In genomic region chr2:467543-467891, GRCh38 we compare ENCODE assay signal across 19 cellular contexts.
DNase-seq lines count a peak whose midpoint lies in the region; ATAC-seq, FAIRE-seq and TF ChIP-seq lines count a peak whose summit lies in the region.
"Had no signal": no experiment of that assay in that cellular context is flagged by ENCODE, and none has a peak within 500 bp of the region (broad histone marks: within the 10 kb centered on the region; RNA-seq: fewer than 3 reads in every experiment).

No MANE protein-coding gene starts in this region.

- intact Hi-C loops in HepG2 (cut with micrococcal nuclease; ENCODE audit: unreplicated experiment) = no loop called here
- intact Hi-C loops in right lobe of liver (cut with DNase I) = no loop called here
- intact Hi-C loops in natural killer cell (cut with micrococcal nuclease) = no loop called here
- intact Hi-C loops in upper lobe of right lung (cut with DNase I) = no loop called here
- intact Hi-C loops in left cardiac atrium (cut with DNase I) = no loop called here

- no peak for TF ChIP-seq RAD21 in HepG2 (CRISPR knock-in tag; IDR thresholded peaks at IDR 0.05)
- TF ChIP-seq RAD21 in H1 (IDR thresholded peaks at IDR 0.05 in 1 of 2, conservative IDR thresholded peaks at IDR 0.05 in 1 of 2; ENCODE audit: low read depth in 2 of 2, low read length in 2 of 2) = no peak

- peaks cover 2% of the 10 kb centered on the region for H3K36me3 Mint-ChIP-seq in natural killer cell
- H3K36me3 Mint-ChIP-seq: activated naive CD4-positive, alpha-beta T cell treated with anti-CD3 and anti-CD28 coated beads, Interleukin-2, amount 10 ng/mL, durations not matched to agents 7 days and 5 days had no signal

- no peak overlapping the region for H2BK15ac ChIP-seq in H1 (ENCODE audit: low read length)

- peaks cover 37 to 59% of the 10 kb centered on the region in 2 donors for H3K27me3 Mint-ChIP-seq in natural killer cell (ENCODE audit: low read depth in 2 of 2)

- H3K27ac ChIP-seq in HepG2 (ENCODE audit: extremely low read length, insufficient read depth, low read length) (no peak overlapping the region), right lobe of liver (no peak overlapping the region), H1 (ENCODE audit: low read depth, low read length) (no peak overlapping the region), upper lobe of right lung (no peak overlapping the region)

- no peak overlapping the region for H3K4me2 ChIP-seq in HepG2 (ENCODE audit: low read depth, low read length)
- H3K4me2 ChIP-seq in H1 (ENCODE audit: insufficient read depth in 1 of 2, low read depth in 2 of 2, low read length in 2 of 2) = peak overlapping the region; percentile 66 to 96

- H3K4ac ChIP-seq in H1 (replicated peaks; ENCODE audit: insufficient read length, low read depth, low read length) = no peak overlapping the region

- H3K56ac ChIP-seq in H1 (replicated peaks; ENCODE audit: insufficient read length, low read depth, low read length) = no peak overlapping the region

- no peak overlapping the region for H3K4me3 ChIP-seq in HepG2 (replicated peaks in 1 of 3; ENCODE audit: insufficient read depth in 1 of 3, low read depth in 2 of 3, low read length in 3 of 3)
- H3K4me3 ChIP-seq in right lobe of liver = no peak overlapping the region
- H3K4me3 ChIP-seq in H1 (ENCODE audit: extremely low read depth in 1 of 4, insufficient read depth in 2 of 4, low read depth in 3 of 4, low read length in 4 of 4) = peak overlapping the region; percentile 34 to 71 (median 41)
- no peak overlapping the region for H3K4me3 ChIP-seq in upper lobe of right lung
- H3K4me3 ChIP-seq: lung had no signal

- peak overlapping the region; percentile 68; the same call in 1 of the 2 replicates for H2BK12ac ChIP-seq in H1 (ENCODE audit: low read depth, low read length)

- peak overlapping the region; percentile 91; the same call in 1 of the 2 replicates for H4K8ac ChIP-seq in H1 (ENCODE audit: extremely low read depth, insufficient read depth, low read length)

- WGBS in HepG2 (ENCODE audit: low lambda C conversion rate) = 62% methylated on average over 9 of the region's 18 CpGs
- 18% methylated on average over 5 of the region's 18 CpGs for WGBS in right lobe of liver (ENCODE audit: insufficient coverage, low coverage, low lambda C conversion rate, missing lambda C conversion rate)
- WGBS in H1 (ENCODE audit: extremely low coverage in 1 of 2, insufficient coverage in 1 of 2, insufficient read length in 1 of 2, insufficient replicate concordance in 2 of 2, low coverage in 1 of 2, low lambda C conversion rate in 2 of 2, missing lambda C conversion rate in 1 of 2), 2 experiments = 51% methylated on average over 18 of the region's 18 CpGs; no CpG with 5 or more reads in 1 of the 2 experiments

- no peak overlapping the region for H3K27ac Mint-ChIP-seq in natural killer cell
- H3K27ac Mint-ChIP-seq: activated naive CD4-positive, alpha-beta T cell treated with anti-CD3 and anti-CD28 coated beads, Interleukin-2, amount 10 ng/mL, durations not matched to agents 7 days and 5 days had no signal

- peak overlapping the region; percentile 48; the same call in 1 of the 2 replicates for H3K18ac ChIP-seq in H1 (ENCODE audit: extremely low read depth, low read length)

- POLR2A ChIA-PET in HepG2 (lab: Yijun Ruan, JAX) = no interaction called here
- POLR2A ChIA-PET in H1 (lab: Charles Lee; ENCODE audit: partially characterized antibody) = no interaction called here

- H2AFZ ChIP-seq in HepG2 (ENCODE audit: low read length) (no peak overlapping the region), H1 (ENCODE audit: low read length) (peak overlapping the region; percentile 68; the same call in 1 of the 2 replicates)

- TF ChIP-seq EP300 in HepG2 (IDR thresholded peaks at IDR 0.05; ENCODE audit: low read depth in 2 of 2, low read length in 2 of 2) (no peak), HepG2 (CRISPR knock-in tag; IDR thresholded peaks at IDR 0.05; ENCODE audit: borderline replicate concordance) (no peak), H1 (IDR thresholded peaks at IDR 0.05; ENCODE audit: borderline replicate concordance in 1 of 2, low read depth in 2 of 2, low read length in 2 of 2) (no peak)

- no peak overlapping the region for H3K9ac ChIP-seq in HepG2 (ENCODE audit: insufficient read depth, low read depth, low read length)
- H3K9ac ChIP-seq in H1 (replicated peaks in 1 of 4; ENCODE audit: extremely low read depth in 1 of 4, low read depth in 3 of 4, low read length in 3 of 4) = peak overlapping the region in 1 of 4 experiments; percentile 35; a peak in 2 of 7 replicates

- TF ChIP-seq POLR2A in HepG2 (IDR thresholded peaks at IDR 0.05; ENCODE audit: insufficient read depth in 1 of 2, low read depth in 2 of 2, low read length in 2 of 2) (no peak), right lobe of liver (IDR thresholded peaks at IDR 0.05) (no peak), H1 (IDR thresholded peaks at IDR 0.05; ENCODE audit: control extremely low read depth in 1 of 2, low read depth in 2 of 2, low read length in 2 of 2) (no peak)

- no peak overlapping the region for H3K23ac ChIP-seq in H1 (ENCODE audit: insufficient read length)

- H3K4me1 ChIP-seq in HepG2 (ENCODE audit: insufficient read depth, low read length) = no peaks in the 10 kb centered on the region
- no peaks in the 10 kb centered on the region for H3K4me1 ChIP-seq in right lobe of liver
- H3K4me1 ChIP-seq in H1 (replicated peaks in 1 of 4; ENCODE audit: control insufficient read depth in 3 of 4, insufficient read depth in 4 of 4, low read length in 3 of 4) = peaks cover 0 to 3% (median 1%) of the 10 kb centered on the region in 4 experiments; a peak in 3 of 7 replicates
- no peaks in the 10 kb centered on the region for H3K4me1 ChIP-seq in upper lobe of right lung

- H3K79me2 ChIP-seq in HepG2 (ENCODE audit: insufficient read depth, low read length) (no peaks in the 10 kb centered on the region), H1 (ENCODE audit: control insufficient read depth in 1 of 2, insufficient read depth in 2 of 2, low read length in 2 of 2) (no peaks in the 10 kb centered on the region)

- no peak overlapping the region for H2BK5ac ChIP-seq in H1 (ENCODE audit: low read depth, low read length)

- H4K20me1 ChIP-seq in HepG2 (ENCODE audit: insufficient read depth, low read length) (peaks cover 3% of the 10 kb centered on the region; the same call in 1 of the 2 replicates), H1 (replicated peaks in 1 of 2; ENCODE audit: control insufficient read depth in 1 of 2, insufficient read depth in 2 of 2, low read length in 2 of 2) (no peaks in the 10 kb centered on the region)

- BruUV-seq in HepG2 (replicated peaks; lab: Mats Ljungman, UMichigan) = no TSS peak

- FAIRE-seq in HepG2 (lab: Jason Lieb, UNC) = no peak
- FAIRE-seq in H1 (lab: Jason Lieb, UNC) = no peak
- FAIRE-seq: bronchial epithelial cell, urothelium cell line had no signal

- no peaks in the 10 kb centered on the region for H3K9me3 ChIP-seq in HepG2 (ENCODE audit: low read length)
- no peaks in the 10 kb centered on the region for H3K9me3 ChIP-seq in right lobe of liver
- H3K9me3 ChIP-seq in H1 (ENCODE audit: insufficient read depth in 2 of 2, low read depth in 1 of 2, low read length in 1 of 2) = no peaks in the 10 kb centered on the region
- no peaks in the 10 kb centered on the region for H3K9me3 ChIP-seq in upper lobe of right lung

- no peak for ATAC-seq in HepG2
- no peak for ATAC-seq in right lobe of liver
- ATAC-seq in natural killer cell = no peak
- peak; percentile 27 for ATAC-seq in upper lobe of right lung
- no peak for ATAC-seq in left cardiac atrium
- no peak for ATAC-seq in GM19467 (IDR thresholded peaks at IDR 0.05; ENCODE audit: unreplicated experiment)

- H3K9me3 Mint-ChIP-seq in natural killer cell = no peaks in the 10 kb centered on the region
- H3K9me3 Mint-ChIP-seq: activated naive CD4-positive, alpha-beta T cell treated with anti-CD3 and anti-CD28 coated beads, Interleukin-2, amount 10 ng/mL, durations not matched to agents 7 days and 5 days had no signal

- CTCF ChIA-PET in HepG2 (lab: Yijun Ruan, JAX; ENCODE audit: low intra/inter-chr PET ratio, low total read pairs) (no interaction called here), H1 (lab: Charles Lee; ENCODE audit: partially characterized antibody) (interaction anchor here (1.1 kb wide), 1 partner anchor 195 kb away, joined by 3 read pairs; no protein-coding TSS in a partner anchor)

- H3K4me3 Mint-ChIP-seq in natural killer cell = peak overlapping the region; percentile 58
- H3K4me3 Mint-ChIP-seq: activated naive CD4-positive, alpha-beta T cell treated with anti-CD3 and anti-CD28 coated beads, Interleukin-2, amount 10 ng/mL, durations not matched to agents 7 days and 5 days had no signal

- no peak overlapping the region for H4K5ac ChIP-seq in H1 (ENCODE audit: insufficient read length, low read depth, low read length)

- no peak overlapping the region for H2BK20ac ChIP-seq in H1 (ENCODE audit: low read length)

- H3K27me3 ChIP-seq in HepG2 (ENCODE audit: control insufficient read depth in 1 of 2, insufficient read depth in 2 of 2, low read length in 2 of 2) (peaks cover 7 to 52% of the 10 kb centered on the region in 2 experiments), right lobe of liver (peaks cover 0 to 12% of the 10 kb centered on the region in 2 donors), H1 (replicated peaks in 1 of 4; ENCODE audit: control insufficient read depth in 3 of 4, extremely low read depth in 1 of 4, insufficient read depth in 3 of 4, low read length in 3 of 4) (peaks cover 8 to 34% (median 31%) of the 10 kb centered on the region in 4 experiments), upper lobe of right lung (peaks cover 38% of the 10 kb centered on the region)

- DNase-seq in HepG2 (ENCODE audit: low spot score) (no peak), right lobe of liver (no peak), H1 (ENCODE audit: low read depth in 1 of 2, low spot score in 2 of 2) (no peak), natural killer cell (no peak), upper lobe of right lung (no peak), left cardiac atrium (no peak), inferior parietal cortex (ENCODE audit: extremely low spot score) (no peak)
- DNase-seq: ACHN; activated CD4-positive, CD25-positive, alpha-beta regulatory T cell; activated naive CD4-positive, alpha-beta T cell treated with anti-CD3 and anti-CD28 coated beads, Interleukin-2, amount 10 ng/mL, durations not matched to agents 7 days and 5 days; hypothalamus; NCI-H1694 treated with DMSO at 0.1 percent for 48 hours; NCI-H510A treated with DMSO at 0.1 percent for 48 hours; occipital lobe; stimulated activated CD4-positive, alpha-beta T cell treated with anti-CD3 and anti-CD28 coated beads, Interleukin-4, amount 100 ng/mL, for 24 hours had no signal

- TF ChIP-seq CTCF in HepG2 (CRISPR knock-in tag; IDR thresholded peaks at IDR 0.05) (no peak), right lobe of liver (IDR thresholded peaks at IDR 0.05) (no peak), H1 (IDR thresholded peaks at IDR 0.05; ENCODE audit: control extremely low read depth in 1 of 3, insufficient read depth in 1 of 3, low read depth in 1 of 3, low read length in 3 of 3) (no peak), natural killer cell (IDR thresholded peaks at IDR 0.05) (no peak), upper lobe of right lung (IDR thresholded peaks at IDR 0.05) (no peak)

- no peak overlapping the region for H2BK120ac ChIP-seq in H1 (replicated peaks; ENCODE audit: low read depth, low read length)

- H3K23me2 ChIP-seq in H1 (ENCODE audit: low read depth, low read length) = peaks cover 6% of the 10 kb centered on the region; the same call in 1 of the 2 replicates

- H3K14ac ChIP-seq in H1 (ENCODE audit: insufficient read length) = no peak overlapping the region

- peak overlapping the region; percentile 10 for H4K91ac ChIP-seq in H1 (replicated peaks; ENCODE audit: insufficient read length, low read length)

- in situ Hi-C loops in HepG2 (cut with HindIII; ENCODE audit: extremely low pct_ligation_motif_present, low pct_unique_long_range_greater_than_20kb) = no loop called here

- H3K4me1 Mint-ChIP-seq in natural killer cell = peaks cover 6 to 10% of the 10 kb centered on the region in 2 donors
- H3K4me1 Mint-ChIP-seq: activated naive CD4-positive, alpha-beta T cell treated with anti-CD3 and anti-CD28 coated beads, Interleukin-2, amount 10 ng/mL, durations not matched to agents 7 days and 5 days had no signal

- no peaks in the 10 kb centered on the region for H3K36me3 ChIP-seq in HepG2 (replicated peaks in 1 of 2; ENCODE audit: control insufficient read depth in 1 of 2, insufficient read depth in 2 of 2, low read length in 2 of 2)
- H3K36me3 ChIP-seq in right lobe of liver = no peaks in the 10 kb centered on the region
- no peaks in the 10 kb centered on the region for H3K36me3 ChIP-seq in H1 (ENCODE audit: control insufficient read depth in 2 of 4, insufficient read depth in 4 of 4, low read length in 3 of 4)
- no peaks in the 10 kb centered on the region for H3K36me3 ChIP-seq in upper lobe of right lung

- H3K79me1 ChIP-seq in H1 (ENCODE audit: low read depth, low read length) = no peaks in the 10 kb centered on the region

- H2AK5ac ChIP-seq in H1 (ENCODE audit: low read depth, low read length) = no peak overlapping the region

Comparison
In these comparisons a context has a peak if more than half of its experiments do, and no peak if none do; other contexts are left out.
1. H3K4me3 ChIP-seq: peak in H1 (4 of 4); none in HepG2 (0 of 3), right lobe of liver (0 of 3) and upper lobe of right lung (single experiment).
2. Of the 41 proteins assayed by ChIP-seq in both HepG2 and H1: peak only in HepG2: none; only in H1: none; in both: CEBPB; in neither: 40.